15 cellular contexts compared by ENCODE assay signal in genomic region chr12:12294215-12295005, GRCh38. TPM values are rescaled to one million over a fixed set of nuclear protein-coding genes. Genes with fewer than 3 reads are reported as not detected.
A peak's percentile ranks its signal among the peaks of the same experiment; 100 is the strongest.
DNase-seq lines count a peak whose midpoint lies in the region; ATAC-seq and TF ChIP-seq lines count a peak whose summit lies in the region.
"Had no signal": no experiment of that assay in that cellular context is flagged by ENCODE, and none has a peak within 500 bp of the region (broad histone marks: within the 10 kb centered on the region; RNA-seq: fewer than 3 reads in every experiment).

No MANE protein-coding gene starts in this region.

- no peak overlapping the region for H3K23ac ChIP-seq in mesendoderm (ENCODE audit: low read length)

- H2BK5ac ChIP-seq in mesendoderm (ENCODE audit: low read length) = peak overlapping the region; percentile 20

- peak overlapping the region; percentile 37 for H2BK15ac ChIP-seq in mesendoderm (replicated peaks; ENCODE audit: low read depth)

- no peak for TF ChIP-seq POLR2A in Peyer's patch (IDR thresholded peaks at IDR 0.05)

- H4K5ac ChIP-seq in mesendoderm (ENCODE audit: low read length) = no peak overlapping the region

- H3K9ac ChIP-seq in mesendoderm (ENCODE audit: low read length) (no peak overlapping the region), smooth muscle cell (ENCODE audit: low read depth) (no peak overlapping the region)

- intact Hi-C loops in right cardiac atrium (cut with DNase I) (no loop called here), left ventricle myocardium inferior (cut with micrococcal nuclease) (no loop called here), aorta (cut with DNase I) (no loop called here)

- WGBS in right cardiac atrium = 69% methylated on average over 5 of the region's 5 CpGs
- no CpG with 5 or more reads among the region's 5 CpGs for WGBS in mesendoderm (ENCODE audit: extremely low coverage, insufficient coverage, low lambda C conversion rate)
- 44 to 53% methylated on average over 5 of the region's 5 CpGs for WGBS in aorta, 2 donors
- WGBS in smooth muscle cell (ENCODE audit: low lambda C conversion rate) = 60% methylated on average over 5 of the region's 5 CpGs

- no peak overlapping the region for H3K4me3 ChIP-seq in right cardiac atrium (ENCODE audit: low read length)
- no peak overlapping the region for H3K4me3 ChIP-seq in left ventricle myocardium inferior
- no peak overlapping the region for H3K4me3 ChIP-seq in mesendoderm (ENCODE audit: low read length)
- no peak overlapping the region for H3K4me3 ChIP-seq in aorta (ENCODE audit: low read length in 2 of 2)
- no peak overlapping the region for H3K4me3 ChIP-seq in Peyer's patch
- no peak overlapping the region for H3K4me3 ChIP-seq in smooth muscle cell
- H3K4me3 ChIP-seq: upper lobe of left lung had no signal

- H3K27me3 Mint-ChIP-seq in activated T-cell treated with anti-CD3 and anti-CD28 coated beads, Interleukin-2, amount 50 U/mL, for 4 hours (ENCODE audit: low read depth) = no peaks in the 10 kb centered on the region
- H3K27me3 Mint-ChIP-seq: activated naive CD4-positive, alpha-beta T cell treated with anti-CD3 and anti-CD28 coated beads, Interleukin-2, amount 50 U/mL, for 24 hours had no signal

- H3K4me2 ChIP-seq in mesendoderm (ENCODE audit: low read length) (no peak overlapping the region), smooth muscle cell (no peak overlapping the region)

- peak overlapping the region; percentile 12 for H3K18ac ChIP-seq in mesendoderm (ENCODE audit: low read length)

- H3K4me1 ChIP-seq in right cardiac atrium (ENCODE audit: control insufficient read depth, insufficient read depth, low read length) = peaks cover 4% of the 10 kb centered on the region
- no peaks in the 10 kb centered on the region for H3K4me1 ChIP-seq in left ventricle myocardium inferior
- peaks cover 7% of the 10 kb centered on the region for H3K4me1 ChIP-seq in mesendoderm (ENCODE audit: control insufficient read depth, low read depth, low read length)
- peaks cover 0 to 3% of the 10 kb centered on the region in 2 donors for H3K4me1 ChIP-seq in aorta (ENCODE audit: control insufficient read depth in 1 of 2, insufficient read depth in 2 of 2, low read length in 2 of 2)
- H3K4me1 ChIP-seq in Peyer's patch = no peaks in the 10 kb centered on the region
- peaks cover 8% of the 10 kb centered on the region for H3K4me1 ChIP-seq in smooth muscle cell (ENCODE audit: low read depth)

- no peak overlapping the region for H2AK5ac ChIP-seq in mesendoderm (ENCODE audit: low read length)

- no peaks in the 10 kb centered on the region for H3K36me3 Mint-ChIP-seq in activated T-cell treated with anti-CD3 and anti-CD28 coated beads, Interleukin-2, amount 50 U/mL, for 4 hours (ENCODE audit: insufficient read depth)
- H3K36me3 Mint-ChIP-seq: activated naive CD4-positive, alpha-beta T cell treated with anti-CD3 and anti-CD28 coated beads, Interleukin-2, amount 50 U/mL, for 24 hours had no signal

- H3K9me3 ChIP-seq in right cardiac atrium (ENCODE audit: control insufficient read depth, low read length) = no peaks in the 10 kb centered on the region
- H3K9me3 ChIP-seq in left ventricle myocardium inferior (replicated peaks) = no peaks in the 10 kb centered on the region
- H3K9me3 ChIP-seq in aorta (ENCODE audit: control insufficient read depth, low read length) = no peaks in the 10 kb centered on the region
- H3K9me3 ChIP-seq in Peyer's patch = no peaks in the 10 kb centered on the region
- no peaks in the 10 kb centered on the region for H3K9me3 ChIP-seq in smooth muscle cell (replicated peaks; ENCODE audit: low read depth)
- H3K9me3 ChIP-seq: upper lobe of left lung had no signal

- H3K27me3 ChIP-seq in right cardiac atrium (ENCODE audit: control insufficient read depth, insufficient read depth) (no peaks in the 10 kb centered on the region), left ventricle myocardium inferior (ENCODE audit: low read depth) (no peaks in the 10 kb centered on the region), mesendoderm (ENCODE audit: insufficient read depth, low read length, poor library complexity) (no peaks in the 10 kb centered on the region), aorta (ENCODE audit: control insufficient read depth in 1 of 2, insufficient read depth in 2 of 2, low read length in 1 of 2) (no peaks in the 10 kb centered on the region), Peyer's patch (no peaks in the 10 kb centered on the region), smooth muscle cell (ENCODE audit: low read depth) (no peaks in the 10 kb centered on the region)
- H3K27me3 ChIP-seq: upper lobe of left lung had no signal

- no peaks in the 10 kb centered on the region for H3K9me3 Mint-ChIP-seq in activated T-cell treated with anti-CD3 and anti-CD28 coated beads, Interleukin-2, amount 50 U/mL, for 4 hours
- H3K9me3 Mint-ChIP-seq: activated naive CD4-positive, alpha-beta T cell treated with anti-CD3 and anti-CD28 coated beads, Interleukin-2, amount 50 U/mL, for 24 hours had no signal

- peaks cover 4% of the 10 kb centered on the region for H3K4me1 Mint-ChIP-seq in activated T-cell treated with anti-CD3 and anti-CD28 coated beads, Interleukin-2, amount 50 U/mL, for 4 hours (ENCODE audit: low read depth)

- H3K27ac ChIP-seq in right cardiac atrium (ENCODE audit: low read length) = no peak overlapping the region
- H3K27ac ChIP-seq in left ventricle myocardium inferior (replicated peaks) = no peak overlapping the region
- H3K27ac ChIP-seq in mesendoderm (ENCODE audit: low read depth, low read length) = peak overlapping the region; percentile 72
- no peak overlapping the region for H3K27ac ChIP-seq in aorta (ENCODE audit: low read depth in 1 of 2, low read length in 2 of 2)
- no peak overlapping the region for H3K27ac ChIP-seq in Peyer's patch
- no peak overlapping the region for H3K27ac ChIP-seq in smooth muscle cell (ENCODE audit: low read depth)
- H3K27ac ChIP-seq: upper lobe of left lung had no signal

- DNase-seq in right cardiac atrium (no peak), left ventricle myocardium inferior (no peak), ecto neural progenitor cell (ENCODE audit: low spot score) (peak; percentile 64), mesendoderm (peak; percentile 90), aorta (peak in 1 of 2 donors; percentile 53), Peyer's patch (no peak), smooth muscle cell (lab: John Stamatoyannopoulos, UW; ENCODE audit: unreplicated experiment) (no peak)
- no peak for DNase-seq in activated T-cell treated with anti-CD3 and anti-CD28 coated beads, Interleukin-2, amount 50 U/mL, for 4 hours
- DNase-seq: ACHN; activated CD8-positive, alpha-beta memory T cell treated with anti-CD3 and anti-CD28 coated beads for 24 hours; DMS79; effector CD4-positive, alpha-beta T cell; small intestine; upper lobe of left lung had no signal

- no peaks in the 10 kb centered on the region for H4K20me1 ChIP-seq in smooth muscle cell (ENCODE audit: low read depth)

- no peak overlapping the region for H3K4me3 Mint-ChIP-seq in activated T-cell treated with anti-CD3 and anti-CD28 coated beads, Interleukin-2, amount 50 U/mL, for 4 hours
- H3K4me3 Mint-ChIP-seq: activated naive CD4-positive, alpha-beta T cell treated with anti-CD3 and anti-CD28 coated beads, Interleukin-2, amount 50 U/mL, for 24 hours had no signal

- H3K79me1 ChIP-seq in mesendoderm (ENCODE audit: low read length) = no peaks in the 10 kb centered on the region

- H3K36me3 ChIP-seq in left ventricle myocardium inferior (no peaks in the 10 kb centered on the region), mesendoderm (ENCODE audit: control insufficient read depth, insufficient read depth, low read length) (no peaks in the 10 kb centered on the region), aorta (ENCODE audit: control insufficient read depth in 1 of 2, insufficient read depth in 2 of 2, low read length in 1 of 2) (no peaks in the 10 kb centered on the region), Peyer's patch (no peaks in the 10 kb centered on the region), smooth muscle cell (ENCODE audit: low read depth) (no peaks in the 10 kb centered on the region)
- H3K36me3 ChIP-seq: upper lobe of left lung had no signal

- H3F3A ChIP-seq in smooth muscle cell (ENCODE audit: low read depth) = no peaks in the 10 kb centered on the region

- H2AFZ ChIP-seq in smooth muscle cell (ENCODE audit: low read depth) = no peak overlapping the region

- H3K4ac ChIP-seq in mesendoderm (ENCODE audit: low read depth, low read length) = no peak overlapping the region

- ATAC-seq in right cardiac atrium = peak; percentile 49 to 62
- peak; percentile 48 for ATAC-seq in aorta (ENCODE audit: low FRiP score)
- no peak for ATAC-seq in activated T-cell treated with anti-CD3 and anti-CD28 coated beads, Interleukin-2, amount 50 U/mL, for 4 hours

- H3K79me2 ChIP-seq in mesendoderm (ENCODE audit: control insufficient read depth, insufficient read depth, low read length) (no peaks in the 10 kb centered on the region), smooth muscle cell (ENCODE audit: low read depth) (no peaks in the 10 kb centered on the region)

- H4K8ac ChIP-seq in mesendoderm (ENCODE audit: low read depth, low read length) = no peak overlapping the region

- H2BK120ac ChIP-seq in mesendoderm (ENCODE audit: low read depth, low read length) = no peak overlapping the region

- peak overlapping the region; percentile 43 for H3K56ac ChIP-seq in mesendoderm (ENCODE audit: low read length)

- no peak for TF ChIP-seq CTCF in left ventricle myocardium inferior (IDR thresholded peaks at IDR 0.05; ENCODE audit: borderline replicate concordance)
- TF ChIP-seq CTCF in Peyer's patch (IDR thresholded peaks at IDR 0.05) = no peak
- TF ChIP-seq CTCF in smooth muscle cell (IDR thresholded peaks at IDR 0.05; ENCODE audit: borderline replicate concordance, insufficient read depth, poor library complexity, severe bottlenecking) = no peak

RNA-seq across cellular contexts. Expression of gene LRP6, which starts 27.6 kb away (rescaled TPM):
- total RNA-seq in right cardiac atrium = 10 to 100 TPM; 18.3 to 23.9 (median 21.1) TPM
- polyA plus RNA-seq in right cardiac atrium = 4.0 TPM
- 18.7 TPM for total RNA-seq in left ventricle myocardium inferior
- polyA plus RNA-seq in mesendoderm (2013, experiment 1 of 2) = 18.2 TPM
- 17.9 TPM for polyA plus RNA-seq in mesendoderm (2013, experiment 2 of 2)
- total RNA-seq in aorta = 10 to 100 TPM; 36.5 to 57.0 TPM
- 10 to 100 TPM in 1 of 2 donors, 1 to 10 TPM in 1; 5.4 to 14.5 TPM for polyA plus RNA-seq in aorta
- 1 to 10 TPM; 4.8 to 8.0 (median 7.9) TPM for total RNA-seq in activated T-cell treated with anti-CD3 and anti-CD28 coated beads, Interleukin-2, amount 50 U/mL, for 4 hours
- 10 to 100 TPM; 27.3 to 78.4 (median 56.2) TPM for total RNA-seq in Peyer's patch
- total RNA-seq in smooth muscle cell = 21.1 and 22.8 TPM in 2 replicates
- 10.6 and 13.9 TPM in 2 replicates for polyA plus RNA-seq in smooth muscle cell

RNA-seq across cellular contexts. Expression of gene MANSC1, which starts 55.6 kb away (rescaled TPM):
- total RNA-seq in right cardiac atrium (10 to 100 TPM; 13.0 to 19.0 (median 14.2) TPM), left ventricle myocardium inferior (8.7 TPM), aorta (10 to 100 TPM; 37.3 to 38.1 TPM), Peyer's patch (10 to 100 TPM in 3 of 4 donors, not detected in 1; 10.8 to 24.0 (median 15.1) TPM), smooth muscle cell (0.58 and 5.1 TPM in 2 replicates)
- polyA plus RNA-seq in right cardiac atrium (8.1 TPM), aorta (10 to 100 TPM; 18.8 to 33.6 TPM), smooth muscle cell (0.09 and 0.82 TPM in 2 replicates)
- 3.1 TPM for polyA plus RNA-seq in mesendoderm (2013, experiment 1 of 2)
- polyA plus RNA-seq in mesendoderm (2013, experiment 2 of 2) = 3.5 TPM
- 1 to 10 TPM in 2 of 3 donors, under 1 TPM in 1; 0.79 to 2.5 (median 1.7) TPM for total RNA-seq in activated T-cell treated with anti-CD3 and anti-CD28 coated beads, Interleukin-2, amount 50 U/mL, for 4 hours

Comparison
In these comparisons a context has a peak if more than half of its experiments do, and no peak if none do; other contexts are left out.
1. ATAC-seq: peak in right cardiac atrium (2 of 2) and aorta (single experiment); none in activated T-cell treated with anti-CD3 and anti-CD28 coated beads, Interleukin-2, amount 50 U/mL, for 4 hours (0 of 2).
2. DNase-seq: peak in ecto neural progenitor cell (single experiment) and mesendoderm (single experiment); none in right cardiac atrium (0 of 3), left ventricle myocardium inferior (single experiment), activated T-cell treated with anti-CD3 and anti-CD28 coated beads, Interleukin-2, amount 50 U/mL, for 4 hours (single experiment), Peyer's patch (0 of 3) and smooth muscle cell (single experiment).